ENCODE assay signal across 1 cellular context in the genomic region with DNA sequence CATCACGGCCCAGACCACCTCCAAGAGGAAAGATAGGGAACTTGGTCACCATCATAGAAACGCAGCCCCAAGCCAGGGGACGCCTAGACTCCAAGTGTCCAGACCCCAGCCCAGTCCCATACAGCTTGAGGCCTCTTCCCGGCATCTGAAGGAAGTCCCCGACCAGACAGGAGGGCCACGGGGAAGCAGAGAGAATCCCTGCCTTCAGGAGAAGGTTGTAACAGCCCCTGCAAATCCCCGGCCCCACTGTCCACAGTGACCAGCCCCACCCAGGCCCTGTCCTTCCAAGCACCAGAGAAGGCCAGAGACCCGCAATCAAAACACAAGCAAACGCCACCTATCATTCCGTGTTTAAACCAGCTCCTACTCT.
TF ChIP-seq lines count a peak whose summit lies in the region.

No MANE protein-coding gene starts in this region.

TF ChIP-seq in endothelial cell of umbilical vein, 7 proteins besides CTCF, POLR2A, EP300 and RAD21 (continued from another document):
- TF ChIP-seq POLR2AphosphoS5 (IDR thresholded peaks at IDR 0.05; ENCODE audit: insufficient read depth, low read depth, low read length) = no peak
- TF ChIP-seq EZH2 (IDR thresholded peaks at IDR 0.05; ENCODE audit: borderline replicate concordance, low read depth, low read length, severe bottlenecking) = no peak
TF ChIP-seq in endothelial cell of umbilical vein: peak in this region for 0.
